ENCODE assay signal across 11 cellular contexts in genomic region chr10:79386637-79387465, GRCh38. TPM values are rescaled to one million over a fixed set of nuclear protein-coding genes. Genes with fewer than 3 reads are reported as not detected.
DNase-seq lines count a peak whose midpoint lies in the region; ATAC-seq and TF ChIP-seq lines count a peak whose summit lies in the region.
"Had no signal": no experiment of that assay in that cellular context is flagged by ENCODE, and none has a peak within 500 bp of the region (broad histone marks: within the 10 kb centered on the region; RNA-seq: fewer than 3 reads in every experiment).

No MANE protein-coding gene starts in this region.

- H3K4me3 ChIP-seq in adipocyte (ENCODE audit: low read length) (no peak overlapping the region), lower lobe of right lung (no peak overlapping the region), subcutaneous abdominal adipose tissue (ENCODE audit: low read depth in 1 of 5, low read length in 5 of 5) (no peak overlapping the region)

- peak overlapping the region; percentile 10 for H3K9ac ChIP-seq in adipocyte (ENCODE audit: low read length)
- H3K9ac ChIP-seq in subcutaneous abdominal adipose tissue (ENCODE audit: low read length in 5 of 5), result no peak overlapping the region

- intact Hi-C loops in lower lobe of right lung (cut with DNase I), result no loop called here

- TF ChIP-seq CTCF in lower lobe of right lung (IDR thresholded peaks at IDR 0.05), result no peak

- H3K36me3 ChIP-seq in adipocyte (ENCODE audit: control insufficient read depth, insufficient read depth, low read length, severe bottlenecking) (peaks cover 64% of the 10 kb centered on the region), lower lobe of right lung (peaks cover 30% of the 10 kb centered on the region), subcutaneous abdominal adipose tissue (ENCODE audit: control insufficient read depth in 5 of 5, insufficient read depth in 5 of 5, low read length in 5 of 5) (peaks cover 0 to 72% (median 58%) of the 10 kb centered on the region in 5 donors)

- peak; percentile 4 for DNase-seq in activated CD4-positive, alpha-beta T cell treated with anti-CD3 and anti-CD28 coated beads for 1 hour
- no peak for DNase-seq in activated CD4-positive, alpha-beta T cell treated with anti-CD3 and anti-CD28 coated beads, Interleukin-2, amount 50 U/mL, for 1 hour
- DNase-seq in adipocyte (ENCODE audit: low read depth) (no peak), lower lobe of right lung (peak; percentile 39), SKM-1 (lab: John Stamatoyannopoulos, UW; ENCODE audit: unreplicated experiment) (no peak), amygdala (lab: John Stamatoyannopoulos, UW) (no peak)
- DNase-seq: dermis blood vessel endothelial cell, NCI-H2171 treated with DMSO at 0.1 percent for 48 hours, small intestine had no signal

- H3K4me1 ChIP-seq in adipocyte (ENCODE audit: control insufficient read depth, insufficient read depth, low read length), result peaks cover 26% of the 10 kb centered on the region
- peaks cover 6% of the 10 kb centered on the region for H3K4me1 ChIP-seq in lower lobe of right lung
- H3K4me1 ChIP-seq in subcutaneous abdominal adipose tissue (ENCODE audit: control insufficient read depth in 5 of 5, insufficient read depth in 5 of 5, low read length in 5 of 5), result peaks cover 4 to 43% (median 36%) of the 10 kb centered on the region in 5 donors

- no peaks in the 10 kb centered on the region for H3K9me3 ChIP-seq in adipocyte (ENCODE audit: control insufficient read depth, low read length)
- H3K9me3 ChIP-seq in lower lobe of right lung, result no peaks in the 10 kb centered on the region
- no peaks in the 10 kb centered on the region for H3K9me3 ChIP-seq in subcutaneous abdominal adipose tissue (ENCODE audit: control insufficient read depth in 5 of 5, low read length in 5 of 5)

- ATAC-seq in lower lobe of right lung (no peak), GM21381 (IDR thresholded peaks at IDR 0.05; ENCODE audit: unreplicated experiment) (no peak)

- H3K27me3 ChIP-seq in adipocyte (replicated peaks; ENCODE audit: control insufficient read depth, insufficient read depth, low read length), result no peaks in the 10 kb centered on the region
- no peaks in the 10 kb centered on the region for H3K27me3 ChIP-seq in lower lobe of right lung (ENCODE audit: low read depth)
- H3K27me3 ChIP-seq in subcutaneous abdominal adipose tissue (ENCODE audit: control insufficient read depth in 5 of 5, insufficient read depth in 4 of 5, low read length in 5 of 5), result no peaks in the 10 kb centered on the region

- H3K27ac ChIP-seq in lower lobe of right lung, result no peak overlapping the region
- peak overlapping the region; percentile 11 for H3K27ac ChIP-seq in subcutaneous abdominal adipose tissue (ENCODE audit: low read depth, low read length)

RNA-seq across cellular contexts. Expression of gene PPIF, which starts 39.6 kb away (rescaled TPM):
- 28.5 TPM for total RNA-seq in lower lobe of right lung

RNA-seq across cellular contexts. Expression of gene ZCCHC24, which starts 58.6 kb away (rescaled TPM):
- 34.7 TPM for total RNA-seq in lower lobe of right lung

Comparison
In these comparisons a context has a peak if more than half of its experiments do, and no peak if none do; other contexts are left out.
1. DNase-seq: peak in activated CD4-positive, alpha-beta T cell treated with anti-CD3 and anti-CD28 coated beads for 1 hour (single experiment) and lower lobe of right lung (single experiment); none in activated CD4-positive, alpha-beta T cell treated with anti-CD3 and anti-CD28 coated beads, Interleukin-2, amount 50 U/mL, for 1 hour (single experiment), adipocyte (single experiment), SKM-1 (single experiment) and amygdala (0 of 56).